ENCODE assay signal across 8 cellular contexts in genomic region chr7:93231799-93232672, GRCh38. TPM values are rescaled to one million over a fixed set of nuclear protein-coding genes. Genes with fewer than 3 reads are reported as not detected.
DNase-seq lines count a peak whose midpoint lies in the region; ATAC-seq and TF ChIP-seq lines count a peak whose summit lies in the region.

VPS50 (plus strand) TSS chr7:93232366; CDS start chr7:93232468, 102 bp downstream.

- POLR2A ChIA-PET in SK-N-SH (lab: Yijun Ruan, JAX), result no interaction called here

- no peaks in the 10 kb centered on the region for H3K9me3 ChIP-seq in SK-N-SH
- no peaks in the 10 kb centered on the region for H3K9me3 ChIP-seq in suprapubic skin

- no peaks in the 10 kb centered on the region for H3K9me2 ChIP-seq in SK-N-SH

- no peaks in the 10 kb centered on the region for H3F3A ChIP-seq in SK-N-SH (replicated peaks; ENCODE audit: insufficient read depth)

- peak within 1 kb of the TSS; percentile 61 for H3K9ac ChIP-seq in SK-N-SH

- H4K20me1 ChIP-seq in SK-N-SH (ENCODE audit: insufficient read depth), result no peaks in the 10 kb centered on the region

- TF ChIP-seq POLR2A in suprapubic skin (IDR thresholded peaks at IDR 0.05), result peak in 1 of 2 donors; percentile 23

- DNase-seq in GM04503 (ENCODE audit: low read depth) (peak; percentile 91), NCI-H1048 (lab: John Stamatoyannopoulos, UW) (peak; percentile 89), SK-N-SH (peak; percentile 90), globus pallidus (ENCODE audit: low spot score) (peak; percentile 97), nucleus accumbens (lab: John Stamatoyannopoulos, UW) (peak; percentile 58 to 99 (median 94)), suprapubic skin (ENCODE audit: low spot score in 2 of 2) (peak; percentile 95 to 96)
- DNase-seq in activated naive CD4-positive, alpha-beta T cell treated with anti-CD3 and anti-CD28 coated beads, Interleukin-2, amount 50 U/mL, for 16 hours, result peak; percentile 89

- TF ChIP-seq EP300 in SK-N-SH (IDR thresholded peaks at IDR 0.05; ENCODE audit: borderline replicate concordance in 1 of 2, low read depth in 1 of 2, low read length in 1 of 2) (peak in 1 of 2 experiments; percentile 36; a peak in 1 of 4 replicates), suprapubic skin (IDR thresholded peaks at IDR 0.05) (no peak)

- TF ChIP-seq RAD21 in SK-N-SH (IDR thresholded peaks at IDR 0.05; ENCODE audit: low read length), result no peak

- H3K27ac ChIP-seq in SK-N-SH (ENCODE audit: low read depth in 2 of 2, low read length in 1 of 2) (peak within 1 kb of the TSS in 1 of 2 experiments; percentile 55; a peak in 1 of 4 replicates), suprapubic skin (peak within 1 kb of the TSS; percentile 75)

- peak within 1 kb of the TSS; percentile 83 to 92 for H3K4me3 ChIP-seq in SK-N-SH (ENCODE audit: low read depth in 2 of 2, low read length in 1 of 2)
- H3K4me3 ChIP-seq in suprapubic skin, result peak within 1 kb of the TSS; percentile 67

- H3K4me2 ChIP-seq in SK-N-SH, result peak within 1 kb of the TSS; percentile 86

- H3K27me3 ChIP-seq in SK-N-SH (ENCODE audit: insufficient read depth) (no peaks in the 10 kb centered on the region), suprapubic skin (no peaks in the 10 kb centered on the region)

- peak; percentile 100 for ATAC-seq in HG02571 (IDR thresholded peaks at IDR 0.05; ENCODE audit: unreplicated experiment)

- H3K36me3 ChIP-seq in SK-N-SH (replicated peaks in 1 of 2; ENCODE audit: control insufficient read depth in 1 of 2, insufficient read depth in 2 of 2, low read length in 1 of 2) (no peaks in the 10 kb centered on the region), suprapubic skin (no peaks in the 10 kb centered on the region)

- peak within 1 kb of the TSS; percentile 99 for H2AFZ ChIP-seq in SK-N-SH (ENCODE audit: low read depth)

- peak; percentile 7 for TF ChIP-seq CTCF in SK-N-SH (IDR thresholded peaks at IDR 0.05)
- no peak for TF ChIP-seq CTCF in suprapubic skin (IDR thresholded peaks at IDR 0.05)

- WGBS in SK-N-SH (ENCODE audit: low lambda C conversion rate), result under 1% methylated on average over 40 of the region's 40 CpGs
- 0% methylated on average over 24 of the region's 40 CpGs for WGBS in suprapubic skin

- CTCF ChIA-PET in SK-N-SH (lab: Yijun Ruan, JAX), result interaction anchor here (0.6 to 2.7 kb wide), 7 partner anchors 9 to 537 kb away, joined by 3 to 26 read pairs (median 4); no protein-coding TSS in a partner anchor

- H3K4me1 ChIP-seq in SK-N-SH (ENCODE audit: control insufficient read depth in 1 of 2, insufficient read depth in 2 of 2, low read depth in 1 of 2, low read length in 1 of 2) (peaks cover 7 to 17% of the 10 kb centered on the region in 2 experiments; a peak in 2 of 4 replicates), suprapubic skin (peaks cover 38% of the 10 kb centered on the region)

- peaks cover 30% of the 10 kb centered on the region for H3K79me2 ChIP-seq in SK-N-SH (ENCODE audit: insufficient read depth)

TF ChIP-seq in SK-N-SH, 30 proteins besides CTCF, POLR2A, EP300 and RAD21 (continues in another document):
- TF ChIP-seq USF1 (IDR thresholded peaks at IDR 0.05; ENCODE audit: borderline replicate concordance, low read depth) (peak; percentile 100), SIN3A (IDR thresholded peaks at IDR 0.05; ENCODE audit: borderline replicate concordance, low read depth, low read length) (peak; percentile 97), MEF2A (IDR thresholded peaks at IDR 0.05; ENCODE audit: borderline replicate concordance, low read depth) (no peak), USF2 (IDR thresholded peaks at IDR 0.05; ENCODE audit: borderline replicate concordance, low read depth, low read length) (peak; percentile 96), MAX (IDR thresholded peaks at IDR 0.05; ENCODE audit: low read depth) (peak; percentile 91), YY1 (IDR thresholded peaks at IDR 0.05; ENCODE audit: low read depth) (peak; percentile 99), TCF12 (IDR thresholded peaks at IDR 0.05) (peak; percentile 54), JUND (IDR thresholded peaks at IDR 0.05) (no peak), IRF3 (IDR thresholded peaks at IDR 0.05; ENCODE audit: low read depth, low read length) (no peak), GATA2 (CRISPR knock-in tag; IDR thresholded peaks at IDR 0.05) (no peak), FOSL2 (IDR thresholded peaks at IDR 0.05; ENCODE audit: borderline replicate concordance, low read depth) (no peak), MXI1 (IDR thresholded peaks at IDR 0.05; ENCODE audit: low read depth, low read length) (peak; percentile 94), EZH2phosphoT487 (IDR thresholded peaks at IDR 0.05; ENCODE audit: borderline replicate concordance, low read depth) (no peak), NFIC (IDR thresholded peaks at IDR 0.05; ENCODE audit: borderline replicate concordance) (peak; percentile 43; the same call in 1 of the 2 replicates), ELF1 (IDR thresholded peaks at IDR 0.05) (peak; percentile 86), FOXM1 (IDR thresholded peaks at IDR 0.05; ENCODE audit: low read depth) (no peak), RCOR1 (IDR thresholded peaks at IDR 0.05; ENCODE audit: low read length) (no peak), ZBTB33 (IDR thresholded peaks at IDR 0.05; ENCODE audit: borderline replicate concordance, low read depth) (no peak), RXRA (IDR thresholded peaks at IDR 0.05; ENCODE audit: borderline replicate concordance, low read depth) (no peak), TAF1 (IDR thresholded peaks at IDR 0.05; ENCODE audit: borderline replicate concordance, low read depth, low read length) (peak; percentile 83), TEAD4 (IDR thresholded peaks at IDR 0.05; ENCODE audit: borderline replicate concordance, insufficient read depth) (no peak), CHD2 (IDR thresholded peaks at IDR 0.05; ENCODE audit: low read length, partially characterized antibody) (peak; percentile 88), FOXJ3 (CRISPR knock-in tag; IDR thresholded peaks at IDR 0.05) (0 out of 2 replicates have a peak, but pooled peaks have one; percentile 32), RFX5 (IDR thresholded peaks at IDR 0.05; ENCODE audit: low read length) (no peak), NRF1 (IDR thresholded peaks at IDR 0.05; ENCODE audit: low read depth, low read length) (no peak)

RNA-seq across cellular contexts. Expression of gene VPS50, which starts in this region (rescaled TPM):
- 9.1 and 12.4 TPM in 2 replicates for polyA plus RNA-seq in SK-N-SH (2012; rRNA removed)
- polyA plus RNA-seq in SK-N-SH (2012; cell fraction: cytosol; rRNA removed), result 11.0 and 12.1 TPM in 2 replicates
- polyA plus RNA-seq in SK-N-SH (2012; cell fraction: nucleus; rRNA removed), result 15.1 and 32.6 TPM in 2 replicates
- total RNA-seq in suprapubic skin, result 10 to 100 TPM; 12.5 to 57.6 (median 19.4) TPM
